ENCODE assay signal across 1 cellular context in the genomic region with DNA sequence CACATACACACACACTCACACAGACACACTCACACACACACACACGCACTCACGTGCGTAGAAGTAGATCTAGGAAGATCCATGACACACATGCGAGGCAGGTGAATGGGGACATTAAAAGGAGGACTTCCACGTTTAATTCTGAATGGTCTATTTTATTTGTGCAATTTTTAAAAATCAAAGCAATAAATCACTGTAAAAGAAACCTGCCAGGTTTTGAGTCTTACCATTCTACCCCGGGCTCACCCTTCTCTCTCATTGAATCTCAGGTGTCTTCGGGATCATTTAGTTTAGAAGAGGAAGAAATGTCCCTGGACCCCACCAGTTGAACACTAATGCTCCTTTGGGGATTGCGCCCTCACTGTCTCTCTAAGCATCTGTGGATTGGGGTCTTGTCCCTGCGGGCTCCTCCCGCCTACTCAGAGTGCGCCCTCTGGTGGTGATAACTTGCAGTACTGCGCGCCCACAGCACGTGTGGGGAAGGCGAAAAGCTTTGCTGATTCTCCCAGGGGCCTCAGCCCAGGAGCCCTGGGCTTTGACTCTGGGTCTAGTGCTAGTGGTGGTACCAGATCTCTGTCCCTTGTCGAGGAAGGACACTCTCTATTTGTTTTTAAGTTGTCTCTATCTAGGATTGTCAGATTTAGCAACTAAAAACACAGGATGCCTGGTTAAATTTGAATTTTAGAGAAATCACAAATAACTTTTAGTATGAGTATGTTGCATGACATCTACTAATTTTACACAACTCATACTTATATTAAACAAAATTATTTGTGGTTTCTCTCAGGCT.
TF ChIP-seq lines count a peak whose summit lies in the region.

No MANE protein-coding gene starts in this region.

TF ChIP-seq in GM23338, 12 proteins besides CTCF, POLR2A, EP300 and RAD21 (continued from another document):
- TF ChIP-seq, protein P1, sequence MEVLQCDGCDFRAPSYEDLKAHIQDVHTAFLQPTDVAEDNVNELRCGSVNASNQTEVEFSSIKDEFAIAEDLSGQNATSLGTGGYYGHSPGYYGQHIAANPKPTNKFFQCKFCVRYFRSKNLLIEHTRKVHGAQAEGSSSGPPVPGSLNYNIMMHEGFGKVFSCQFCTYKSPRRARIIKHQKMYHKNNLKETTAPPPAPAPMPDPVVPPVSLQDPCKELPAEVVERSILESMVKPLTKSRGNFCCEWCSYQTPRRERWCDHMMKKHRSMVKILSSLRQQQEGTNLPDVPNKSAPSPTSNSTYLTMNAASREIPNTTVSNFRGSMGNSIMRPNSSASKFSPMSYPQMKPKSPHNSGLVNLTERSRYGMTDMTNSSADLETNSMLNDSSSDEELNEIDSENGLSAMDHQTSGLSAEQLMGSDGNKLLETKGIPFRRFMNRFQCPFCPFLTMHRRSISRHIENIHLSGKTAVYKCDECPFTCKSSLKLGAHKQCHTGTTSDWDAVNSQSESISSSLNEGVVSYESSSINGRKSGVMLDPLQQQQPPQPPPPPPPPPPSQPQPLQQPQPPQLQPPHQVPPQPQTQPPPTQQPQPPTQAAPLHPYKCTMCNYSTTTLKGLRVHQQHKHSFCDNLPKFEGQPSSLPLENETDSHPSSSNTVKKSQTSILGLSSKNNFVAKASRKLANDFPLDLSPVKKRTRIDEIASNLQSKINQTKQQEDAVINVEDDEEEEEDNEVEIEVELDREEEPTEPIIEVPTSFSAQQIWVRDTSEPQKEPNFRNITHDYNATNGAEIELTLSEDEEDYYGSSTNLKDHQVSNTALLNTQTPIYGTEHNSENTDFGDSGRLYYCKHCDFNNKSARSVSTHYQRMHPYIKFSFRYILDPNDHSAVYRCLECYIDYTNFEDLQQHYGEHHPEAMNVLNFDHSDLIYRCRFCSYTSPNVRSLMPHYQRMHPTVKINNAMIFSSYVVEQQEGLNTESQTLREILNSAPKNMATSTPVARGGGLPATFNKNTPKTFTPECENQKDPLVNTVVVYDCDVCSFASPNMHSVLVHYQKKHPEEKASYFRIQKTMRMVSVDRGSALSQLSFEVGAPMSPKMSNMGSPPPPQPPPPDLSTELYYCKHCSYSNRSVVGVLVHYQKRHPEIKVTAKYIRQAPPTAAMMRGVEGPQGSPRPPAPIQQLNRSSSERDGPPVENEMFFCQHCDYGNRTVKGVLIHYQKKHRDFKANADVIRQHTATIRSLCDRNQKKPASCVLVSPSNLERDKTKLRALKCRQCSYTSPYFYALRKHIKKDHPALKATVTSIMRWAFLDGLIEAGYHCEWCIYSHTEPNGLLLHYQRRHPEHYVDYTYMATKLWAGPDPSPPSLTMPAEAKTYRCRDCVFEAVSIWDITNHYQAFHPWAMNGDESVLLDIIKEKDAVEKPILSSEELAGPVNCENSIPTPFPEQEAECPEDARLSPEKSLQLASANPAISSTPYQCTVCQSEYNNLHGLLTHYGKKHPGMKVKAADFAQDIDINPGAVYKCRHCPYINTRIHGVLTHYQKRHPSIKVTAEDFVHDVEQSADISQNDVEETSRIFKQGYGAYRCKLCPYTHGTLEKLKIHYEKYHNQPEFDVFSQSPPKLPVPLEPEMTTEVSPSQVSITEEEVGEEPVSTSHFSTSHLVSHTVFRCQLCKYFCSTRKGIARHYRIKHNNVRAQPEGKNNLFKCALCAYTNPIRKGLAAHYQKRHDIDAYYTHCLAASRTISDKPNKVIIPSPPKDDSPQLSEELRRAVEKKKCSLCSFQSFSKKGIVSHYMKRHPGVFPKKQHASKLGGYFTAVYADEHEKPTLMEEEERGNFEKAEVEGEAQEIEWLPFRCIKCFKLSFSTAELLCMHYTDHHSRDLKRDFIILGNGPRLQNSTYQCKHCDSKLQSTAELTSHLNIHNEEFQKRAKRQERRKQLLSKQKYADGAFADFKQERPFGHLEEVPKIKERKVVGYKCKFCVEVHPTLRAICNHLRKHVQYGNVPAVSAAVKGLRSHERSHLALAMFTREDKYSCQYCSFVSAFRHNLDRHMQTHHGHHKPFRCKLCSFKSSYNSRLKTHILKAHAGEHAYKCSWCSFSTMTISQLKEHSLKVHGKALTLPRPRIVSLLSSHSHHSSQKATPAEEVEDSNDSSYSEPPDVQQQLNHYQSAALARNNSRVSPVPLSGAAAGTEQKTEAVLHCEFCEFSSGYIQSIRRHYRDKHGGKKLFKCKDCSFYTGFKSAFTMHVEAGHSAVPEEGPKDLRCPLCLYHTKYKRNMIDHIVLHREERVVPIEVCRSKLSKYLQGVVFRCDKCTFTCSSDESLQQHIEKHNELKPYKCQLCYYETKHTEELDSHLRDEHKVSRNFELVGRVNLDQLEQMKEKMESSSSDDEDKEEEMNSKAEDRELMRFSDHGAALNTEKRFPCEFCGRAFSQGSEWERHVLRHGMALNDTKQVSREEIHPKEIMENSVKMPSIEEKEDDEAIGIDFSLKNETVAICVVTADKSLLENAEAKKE (CRISPR knock-in tag; IDR thresholded peaks at IDR 0.05), result 0 out of 2 replicates have a peak, but pooled peaks have one; percentile 2
